8 cellular contexts compared by ENCODE assay signal in the genomic region with DNA sequence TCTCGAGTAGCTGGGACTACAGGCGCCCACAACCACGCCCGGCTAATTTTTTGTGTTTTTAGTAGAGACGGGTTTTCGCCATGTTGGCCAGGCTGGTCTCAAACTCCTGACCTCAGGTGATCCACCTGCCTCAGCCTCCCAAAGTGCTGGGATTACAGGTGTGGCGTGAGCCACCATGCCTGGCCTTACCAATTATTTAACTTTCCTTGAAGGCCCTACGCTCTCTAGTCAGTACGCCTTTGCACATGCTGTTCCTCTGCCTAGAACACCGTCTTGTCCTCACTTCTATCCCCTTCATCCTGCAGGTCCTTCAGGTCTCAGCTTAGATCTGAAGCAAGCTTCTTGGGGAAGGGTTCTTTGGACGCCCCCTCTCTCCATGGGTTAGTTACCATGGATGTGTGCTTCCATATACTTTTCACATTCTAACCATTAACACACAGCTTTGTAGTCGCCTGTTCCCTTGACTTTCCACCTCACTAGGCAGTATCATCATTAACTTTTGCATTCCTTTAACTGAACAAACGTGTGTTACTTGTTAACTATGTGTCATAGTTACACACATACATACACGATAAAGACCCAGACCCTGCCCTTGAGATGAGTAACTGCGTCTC. TPM values are rescaled to one million over a fixed set of nuclear protein-coding genes. Genes with fewer than 3 reads are reported as not detected.
DNase-seq lines count a peak whose midpoint lies in the region; ATAC-seq, FAIRE-seq and TF ChIP-seq lines count a peak whose summit lies in the region.

No MANE protein-coding gene starts in this region.

- H3K9me2 ChIP-seq in OCI-LY1 (ENCODE audit: low read depth, low read length) = no peaks in the 10 kb centered on the region

- H3K27ac Mint-ChIP-seq in CD4-positive, alpha-beta memory T cell = peak overlapping the region; percentile 90 to 100 (median 97)
- peak overlapping the region; percentile 88 to 90 for H3K27ac Mint-ChIP-seq in effector memory CD8-positive, alpha-beta T cell

- peaks cover 20% of the 10 kb centered on the region for H3K4me1 ChIP-seq in CD4-positive, alpha-beta memory T cell (ENCODE audit: insufficient read depth, low read length)
- peaks cover 16% of the 10 kb centered on the region for H3K4me1 ChIP-seq in OCI-LY1 (ENCODE audit: insufficient read depth, low read length, severe bottlenecking)
- H3K4me1 ChIP-seq in neuron (ENCODE audit: insufficient read depth, low read length) = peaks cover 16% of the 10 kb centered on the region

- no peaks in the 10 kb centered on the region for H3F3A ChIP-seq in OCI-LY1 (ENCODE audit: insufficient read depth, low read length)

- peak overlapping the region; percentile 81 for H3K4me2 ChIP-seq in OCI-LY1 (ENCODE audit: low read length)

- no peak for DNase-seq in CD4-positive, alpha-beta memory T cell
- no peak for DNase-seq in effector memory CD8-positive, alpha-beta T cell
- DNase-seq in RCC 7860 (ENCODE audit: low spot score) (no peak), DMS79 treated with DMSO at 0.1 percent for 48 hours (lab: John Stamatoyannopoulos, UW) (no peak)
- DNase-seq in effector CD4-positive, alpha-beta T cell = no peak
- no peak for DNase-seq in stimulated activated CD4-positive, alpha-beta T cell treated with anti-CD3 and anti-CD28 coated beads, Interleukin-12 subunit alpha, Interleukin-12 subunit beta, amount 100 ng/mL, for 4 hours

- peak overlapping the region; percentile 45 to 61 for H3K4me3 ChIP-seq in CD4-positive, alpha-beta memory T cell (ENCODE audit: low read length in 2 of 2)
- H3K4me3 ChIP-seq in OCI-LY1 (ENCODE audit: low read depth, low read length, poor library complexity, severe bottlenecking) = peak overlapping the region; percentile 70
- peak overlapping the region; percentile 66 for H3K4me3 ChIP-seq in neuron (ENCODE audit: low read length)

- ATAC-seq in effector memory CD8-positive, alpha-beta T cell (replicated peaks) = no peak

- no peaks in the 10 kb centered on the region for H3K9me3 ChIP-seq in CD4-positive, alpha-beta memory T cell (ENCODE audit: control insufficient read depth in 1 of 2, low read length in 2 of 2)
- H3K9me3 ChIP-seq in OCI-LY1 (ENCODE audit: low read length) (no peaks in the 10 kb centered on the region), neuron (ENCODE audit: low read length) (no peaks in the 10 kb centered on the region)

- peaks cover 5% of the 10 kb centered on the region for H3K36me3 ChIP-seq in CD4-positive, alpha-beta memory T cell (ENCODE audit: insufficient read depth, low read length)
- H3K36me3 ChIP-seq in OCI-LY1 (ENCODE audit: insufficient read depth, low read length) = peaks cover 23% of the 10 kb centered on the region
- H3K36me3 ChIP-seq in neuron (ENCODE audit: insufficient read depth, low read length) = peaks cover 16% of the 10 kb centered on the region

- H3K4me1 Mint-ChIP-seq in CD4-positive, alpha-beta memory T cell = peaks cover 17 to 39% (median 29%) of the 10 kb centered on the region in 4 donors
- H3K4me1 Mint-ChIP-seq in effector memory CD8-positive, alpha-beta T cell (ENCODE audit: low read depth in 2 of 2) = peaks cover 25 to 34% of the 10 kb centered on the region in 2 donors

- CTCF ChIA-PET in CD4-positive, alpha-beta memory T cell (lab: Charles Lee; ENCODE audit: partially characterized antibody) = interaction anchor here (1.0 to 5.4 kb wide), 6 partner anchors 10 to 230 kb away, joined by 3 to 61 read pairs (median 6); no protein-coding TSS in a partner anchor

- H3K9me3 Mint-ChIP-seq in CD4-positive, alpha-beta memory T cell = no peaks in the 10 kb centered on the region
- no peaks in the 10 kb centered on the region for H3K9me3 Mint-ChIP-seq in effector memory CD8-positive, alpha-beta T cell

- peak overlapping the region; percentile 95 to 100 (median 98) for H3K4me3 Mint-ChIP-seq in CD4-positive, alpha-beta memory T cell
- peak overlapping the region; percentile 91 for H3K4me3 Mint-ChIP-seq in effector memory CD8-positive, alpha-beta T cell

- intact Hi-C loops in CD4-positive, alpha-beta memory T cell (cut with micrococcal nuclease) = loop anchor here (1.0 to 2.0 kb wide), 4 partner anchors 20 to 362 kb away; a partner anchor contains a TSS

- peaks cover 11 to 26% of the 10 kb centered on the region in 2 donors for H3K36me3 Mint-ChIP-seq in CD4-positive, alpha-beta memory T cell
- peaks cover 25% of the 10 kb centered on the region for H3K36me3 Mint-ChIP-seq in effector memory CD8-positive, alpha-beta T cell (ENCODE audit: insufficient read depth)

- H4K20me1 ChIP-seq in OCI-LY1 (ENCODE audit: insufficient read depth, low read length) = no peaks in the 10 kb centered on the region

- H2AFZ ChIP-seq in OCI-LY1 (ENCODE audit: low read length) (peak overlapping the region; percentile 76), neuron (ENCODE audit: low read depth, low read length) (peak overlapping the region; percentile 50)

- no peaks in the 10 kb centered on the region for H3K27me3 ChIP-seq in CD4-positive, alpha-beta memory T cell (ENCODE audit: insufficient read depth, low read length)
- H3K27me3 ChIP-seq in OCI-LY1 (ENCODE audit: insufficient read depth, low read length) (peaks cover 3% of the 10 kb centered on the region; the same call in 1 of the 2 replicates), neuron (ENCODE audit: insufficient read depth, low read length) (no peaks in the 10 kb centered on the region)

- peak overlapping the region; percentile 49 for H3K9ac ChIP-seq in OCI-LY1 (ENCODE audit: low read length)

- no peak for TF ChIP-seq CTCF in OCI-LY1 (IDR thresholded peaks at IDR 0.05; ENCODE audit: low read length)

- no peaks in the 10 kb centered on the region for H3K27me3 Mint-ChIP-seq in CD4-positive, alpha-beta memory T cell
- H3K27me3 Mint-ChIP-seq in effector memory CD8-positive, alpha-beta T cell = no peaks in the 10 kb centered on the region

- POLR2A ChIA-PET in CD4-positive, alpha-beta memory T cell (lab: Charles Lee; ENCODE audit: partially characterized antibody) = interaction anchor here (0.5 to 1.6 kb wide), 4 partner anchors 12 to 1916 kb away, joined by 3 to 12 read pairs (median 6); a partner anchor contains a TSS

- no peak for FAIRE-seq in RCC 7860 (lab: Jason Lieb, UNC)

- H3K27ac ChIP-seq in CD4-positive, alpha-beta memory T cell (ENCODE audit: low read depth, low read length) = peak overlapping the region; percentile 79
- no peak overlapping the region for H3K27ac ChIP-seq in OCI-LY1 (ENCODE audit: low read depth, low read length, poor library complexity, severe bottlenecking)

- no peaks in the 10 kb centered on the region for H3K79me2 ChIP-seq in OCI-LY1 (ENCODE audit: insufficient read depth, low read length)

RNA-seq across cellular contexts. Expression of a gene that starts 0.6 kb away (rescaled TPM):
- total RNA-seq in CD4-positive, alpha-beta memory T cell = 10 to 100 TPM; 74.6 to 75.5 TPM
- 100 to 1,000 TPM; 274 to 392 TPM for polyA plus RNA-seq in CD4-positive, alpha-beta memory T cell

RNA-seq across cellular contexts. Expression of a gene that starts 31.9 kb away (rescaled TPM):
- under 1 TPM in 1 of 2 experiments, not detected in 1; 0.06 TPM for total RNA-seq in CD4-positive, alpha-beta memory T cell
- polyA plus RNA-seq in CD4-positive, alpha-beta memory T cell = not detected

RNA-seq across cellular contexts. Expression of a gene that starts 48.4 kb away (rescaled TPM):
- under 1 TPM; 0.39 to 0.55 TPM for total RNA-seq in CD4-positive, alpha-beta memory T cell
- not detected for polyA plus RNA-seq in CD4-positive, alpha-beta memory T cell
